In the genomic region with DNA sequence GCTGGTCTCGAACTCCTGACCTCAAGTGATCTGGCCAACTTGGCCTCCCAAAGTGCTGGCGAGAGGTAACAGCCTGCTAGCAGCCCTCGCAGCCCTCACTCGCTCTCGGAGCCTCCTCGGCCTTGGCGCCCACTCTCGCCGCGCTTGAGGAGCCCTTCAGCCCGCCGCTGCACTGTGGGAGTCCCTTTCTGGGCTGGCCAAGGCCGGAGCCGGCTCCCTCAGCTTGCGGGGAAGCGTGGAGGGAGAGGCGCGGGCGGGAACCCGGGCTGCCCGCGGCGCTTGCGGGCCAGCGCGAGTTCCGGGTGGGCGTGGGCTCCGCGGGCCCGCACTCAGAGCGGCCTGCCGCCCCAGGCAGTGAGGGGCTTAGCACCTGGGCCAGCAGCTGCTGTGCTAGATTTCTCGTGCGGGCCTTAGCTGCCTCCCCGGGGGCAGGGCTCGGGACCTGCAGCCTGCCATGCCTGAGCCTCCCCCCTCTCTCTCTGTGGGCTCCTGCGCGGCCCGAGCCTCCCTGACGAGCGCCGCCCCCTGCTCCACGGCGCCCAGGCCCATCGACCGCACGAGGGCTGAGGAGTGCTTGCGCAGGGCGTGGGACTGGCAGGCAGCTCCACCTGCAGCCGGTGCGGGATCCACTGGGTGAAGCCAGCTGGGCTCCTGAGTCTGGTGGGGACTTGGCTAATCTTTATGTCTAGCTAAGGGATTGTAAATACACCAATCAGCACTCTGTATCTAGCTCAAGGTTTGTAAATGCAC, we compare ENCODE assay signal across 8 cellular contexts. TPM values are rescaled to one million over a fixed set of nuclear protein-coding genes. Genes with fewer than 3 reads are reported as not detected.
DNase-seq lines count a peak whose midpoint lies in the region; ATAC-seq, FAIRE-seq and TF ChIP-seq lines count a peak whose summit lies in the region.
"Not testable (repeated sequence)": the region's sequence is repeated elsewhere in the genome, so short reads cannot be mapped to it uniquely, and the experiment has no call there.

No MANE protein-coding gene starts in this region.

- not testable (repeated sequence) for H2AK5ac ChIP-seq in H9 (ENCODE audit: insufficient read length, low read length); neuronal stem cell (ENCODE audit: low read depth, low read length)

- not testable (repeated sequence) for H3K36me3 ChIP-seq in GM23338 (ENCODE audit: insufficient read depth); neuronal stem cell (replicated peaks in 1 of 2; ENCODE audit: control insufficient read depth in 2 of 2, insufficient read depth in 2 of 2, low read length in 2 of 2); testis (ENCODE audit: low read depth, missing control alignments)

- not testable (repeated sequence) for H3K23me2 ChIP-seq in H9 (ENCODE audit: insufficient read length, low read depth, low read length, poor library complexity, severe bottlenecking)

- WGBS in H9 (ENCODE audit: extremely low coverage, insufficient read length, low lambda C conversion rate), result no CpG with 5 or more reads among the region's 52 CpGs
- WGBS in neuronal stem cell (ENCODE audit: extremely low coverage in 2 of 2, insufficient read length in 2 of 2, insufficient replicate concordance in 1 of 2), 2 donors, result no CpG with 5 or more reads among the region's 52 CpGs
- 66 to 77% methylated on average over 4 to 34 of the region's 52 CpGs for WGBS in testis, 2 donors

- H3K79me1 ChIP-seq in H9 (ENCODE audit: insufficient read depth, low read depth, low read length, poor library complexity, severe bottlenecking); neuronal stem cell (ENCODE audit: low read depth, low read length): not testable (repeated sequence)

- H2BK5ac ChIP-seq in H9 (ENCODE audit: insufficient read length, low read length); neuronal stem cell (ENCODE audit: low read length): not testable (repeated sequence)

- H3K14ac ChIP-seq in H9 (ENCODE audit: insufficient read depth, low read length); neuronal stem cell (ENCODE audit: low read length): not testable (repeated sequence)

- not testable (repeated sequence) for TF ChIP-seq CTCF in GM23338 (conservative IDR thresholded peaks at IDR 0.05; ENCODE audit: low read depth in 2 of 2); H9 (conservative IDR thresholded peaks at IDR 0.05); testis (IDR thresholded peaks at IDR 0.05)

- H2BK20ac ChIP-seq in H9 (ENCODE audit: low read depth, low read length, poor library complexity, severe bottlenecking), result not testable (repeated sequence)

- H3K79me2 ChIP-seq in GM23338 (replicated peaks; ENCODE audit: insufficient read depth); H9 (ENCODE audit: insufficient read depth, low read length): not testable (repeated sequence)

- H2BK12ac ChIP-seq in H9 (ENCODE audit: insufficient read length, low read depth, low read length), result not testable (repeated sequence)
- peak overlapping the region; percentile 41 for H2BK12ac ChIP-seq in neuronal stem cell (ENCODE audit: low read length)

- not testable (repeated sequence) for H3K27ac ChIP-seq in GM23338 (ENCODE audit: low read depth); H9 (ENCODE audit: insufficient read length, low read depth, low read length); neuronal stem cell (replicated peaks; ENCODE audit: low read length)
- H3K27ac ChIP-seq in testis, result peak overlapping the region in 1 of 2 donors; percentile 41

- not testable (repeated sequence) for H3K4me3 Mint-ChIP-seq in GM23338; H9; stimulated activated naive CD8-positive, alpha-beta T cell treated with anti-CD3 and anti-CD28 coated beads, Interleukin-15, amount 100 ng/mL, for 72 hours

- H2AFZ ChIP-seq in GM23338, result peak overlapping the region; percentile 63; the same call in 1 of the 2 replicates
- H2AFZ ChIP-seq in H9 (ENCODE audit: low read length); neuronal stem cell (ENCODE audit: low read length): not testable (repeated sequence)

- H3K23ac ChIP-seq in H9 (ENCODE audit: insufficient read length, low read depth, low read length); neuronal stem cell (ENCODE audit: low read depth, low read length, poor library complexity): not testable (repeated sequence)

- H3K36me3 Mint-ChIP-seq in GM23338 (ENCODE audit: low read depth); H9 (ENCODE audit: insufficient read depth in 1 of 3, low read depth in 3 of 3): not testable (repeated sequence)

- not testable (repeated sequence) for H3K4me1 Mint-ChIP-seq in GM23338; H9; stimulated activated naive CD8-positive, alpha-beta T cell treated with anti-CD3 and anti-CD28 coated beads, Interleukin-15, amount 100 ng/mL, for 72 hours

- H3K4me2 ChIP-seq in GM23338; H9 (ENCODE audit: insufficient read depth, insufficient read length, low read length); neuronal stem cell (ENCODE audit: insufficient read depth, low read length, poor library complexity, severe bottlenecking): not testable (repeated sequence)

- H2BK120ac ChIP-seq in H9 (ENCODE audit: low read depth, low read length, poor library complexity, severe bottlenecking); neuronal stem cell (ENCODE audit: low read depth, low read length): not testable (repeated sequence)

- DNase-seq in GM23338 (ENCODE audit: low spot score) (peak; percentile 20), H9 (peak; percentile 39), activated gamma-delta T cell (lab: John Stamatoyannopoulos, UW) (peak; percentile 6), Right ventricle myocardium inferior (ENCODE audit: missing footprints) (peak; percentile 37), testis (peak; percentile 62)
- DNase-seq in neuronal stem cell (ENCODE audit: low spot score); stimulated activated naive CD8-positive, alpha-beta T cell treated with anti-CD3 and anti-CD28 coated beads, Interleukin-15, amount 100 ng/mL, for 72 hours; urothelium cell line (ENCODE audit: low spot score): not testable (repeated sequence)

- H3K4ac ChIP-seq in H9 (ENCODE audit: low read depth, low read length); neuronal stem cell (ENCODE audit: low read length): not testable (repeated sequence)

- H3T11ph ChIP-seq in H9 (ENCODE audit: low read length), result not testable (repeated sequence)

- not testable (repeated sequence) for H2BK15ac ChIP-seq in H9 (ENCODE audit: low read depth, low read length); neuronal stem cell (ENCODE audit: low read length)

- peak; percentile 55 for ATAC-seq in GM23338
- not testable (repeated sequence) for ATAC-seq in Right ventricle myocardium inferior
- ATAC-seq in stimulated activated naive CD8-positive, alpha-beta T cell treated with anti-CD3 and anti-CD28 coated beads, Interleukin-15, amount 100 ng/mL, for 72 hours, result peak; percentile 35

- not testable (repeated sequence) for H3K56ac ChIP-seq in H9 (ENCODE audit: insufficient read length, low read depth, low read length)

- not testable (repeated sequence) for H3K27me3 ChIP-seq in GM23338 (ENCODE audit: insufficient read depth); H9 (ENCODE audit: insufficient read depth, low read length); neuronal stem cell (ENCODE audit: control insufficient read depth in 3 of 3, insufficient read depth in 3 of 3, low read depth in 1 of 3, low read length in 3 of 3); testis

- H3F3A ChIP-seq in GM23338 (replicated peaks; ENCODE audit: low read depth), result not testable (repeated sequence)

- H3K4me1 ChIP-seq in GM23338 (ENCODE audit: insufficient read depth); H9 (ENCODE audit: insufficient read depth, low read length); neuronal stem cell (ENCODE audit: control insufficient read depth in 2 of 2, insufficient read depth in 1 of 2, low read depth in 1 of 2, low read length in 2 of 2); testis: not testable (repeated sequence)

- H3K27me3 Mint-ChIP-seq in GM23338 (ENCODE audit: insufficient read depth, low read depth, poor library complexity); H9 (ENCODE audit: low read depth); stimulated activated naive CD8-positive, alpha-beta T cell treated with anti-CD3 and anti-CD28 coated beads, Interleukin-15, amount 100 ng/mL, for 72 hours: not testable (repeated sequence)

- not testable (repeated sequence) for H4K20me1 ChIP-seq in GM23338 (replicated peaks; ENCODE audit: insufficient read depth); H9 (ENCODE audit: control insufficient read depth, insufficient read depth, insufficient read length)

- not testable (repeated sequence) for H3K4me3 ChIP-seq in GM23338; neuronal stem cell (ENCODE audit: low read length in 2 of 2)
- H3K4me3 ChIP-seq in testis, result peak overlapping the region; percentile 32 to 38

- intact Hi-C loops in Right ventricle myocardium inferior (cut with DNase I); testis (cut with DNase I; ENCODE audit: low total_unique reads): not testable (repeated sequence)

- TF ChIP-seq POLR2A in testis (IDR thresholded peaks at IDR 0.05), result not testable (repeated sequence)

- H3K9me3 Mint-ChIP-seq in GM23338; H9; stimulated activated naive CD8-positive, alpha-beta T cell treated with anti-CD3 and anti-CD28 coated beads, Interleukin-15, amount 100 ng/mL, for 72 hours: not testable (repeated sequence)

- not testable (repeated sequence) for H3K9ac ChIP-seq in H9 (ENCODE audit: extremely low read depth, insufficient read length, low read length); neuronal stem cell (ENCODE audit: low read depth, low read length, poor library complexity)

- H3K9me3 ChIP-seq in H9 (ENCODE audit: control insufficient read depth, low read depth, low read length); neuronal stem cell (replicated peaks in 1 of 2; ENCODE audit: control insufficient read depth in 2 of 2, insufficient read depth in 1 of 2, low read depth in 1 of 2, low read length in 2 of 2); testis: not testable (repeated sequence)

- H3K18ac ChIP-seq in H9 (ENCODE audit: insufficient read length, low read depth, low read length); neuronal stem cell (ENCODE audit: low read length): not testable (repeated sequence)

- not testable (repeated sequence) for H3K9me2 ChIP-seq in GM23338 (ENCODE audit: insufficient read depth)

- peak; percentile 5 for FAIRE-seq in urothelium cell line (lab: Jason Lieb, UNC)

- H4K5ac ChIP-seq in H9 (ENCODE audit: insufficient read length, low read depth, low read length), result not testable (repeated sequence)

- not testable (repeated sequence) for H3K27ac Mint-ChIP-seq in GM23338; H9; stimulated activated naive CD8-positive, alpha-beta T cell treated with anti-CD3 and anti-CD28 coated beads, Interleukin-15, amount 100 ng/mL, for 72 hours

- H4K91ac ChIP-seq in H9 (ENCODE audit: insufficient read length, low read depth, low read length); neuronal stem cell (ENCODE audit: low read depth, low read length, poor library complexity): not testable (repeated sequence)

- not testable (repeated sequence) for H4K8ac ChIP-seq in H9 (replicated peaks; ENCODE audit: insufficient read length, low read depth, low read length); neuronal stem cell (ENCODE audit: low read depth, low read length)

RNA-seq across cellular contexts. Expression of a gene that starts 43.5 kb away (rescaled TPM):
- 28.6 and 30.1 TPM in 2 replicates for total RNA-seq in GM23338 (2014; rRNA removed; shearing (Covaris generic))
- polyA plus RNA-seq in GM23338 (2016; fragmentation: Nextera tagmentation; extraction: Ambion mirVana) (8.5 TPM in 2 replicates), testis (ENCODE audit: insufficient read depth, low read depth, low replicate concordance) (18.6 TPM)
- total RNA-seq in H9 (2021) (20.4 and 22.5 TPM in 2 replicates), Right ventricle myocardium inferior (18.3 TPM), testis (10 to 100 TPM; 27.3 TPM)
- polyA plus RNA-seq in neuronal stem cell (2013, experiment 1 of 2), result 21.8 TPM
- 22.5 TPM for polyA plus RNA-seq in neuronal stem cell (2013, experiment 2 of 2)

RNA-seq across cellular contexts. Expression of a gene that starts 43.6 kb away (rescaled TPM):
- total RNA-seq in GM23338 (2014; rRNA removed; shearing (Covaris generic)), result 127 and 154 TPM in 2 replicates
- polyA plus RNA-seq in GM23338 (2016; fragmentation: Nextera tagmentation; extraction: Ambion mirVana) (719 and 751 TPM in 2 replicates), testis (ENCODE audit: insufficient read depth, low read depth, low replicate concordance) (254 TPM)
- total RNA-seq in H9 (2021) (139 and 143 TPM in 2 replicates), Right ventricle myocardium inferior (969 TPM), testis (100 to 1,000 TPM; 120 to 125 TPM)
- 310 TPM for polyA plus RNA-seq in neuronal stem cell (2013, experiment 1 of 2)
- 301 TPM for polyA plus RNA-seq in neuronal stem cell (2013, experiment 2 of 2)
